12 cellular contexts compared by ENCODE assay signal in genomic region chr15:85587707-85588441, GRCh38.
DNase-seq lines count a peak whose midpoint lies in the region; TF ChIP-seq lines count a peak whose summit lies in the region.
"Had no signal": no experiment of that assay in that cellular context is flagged by ENCODE, and none has a peak within 500 bp of the region (broad histone marks: within the 10 kb centered on the region; RNA-seq: fewer than 3 reads in every experiment).

No MANE protein-coding gene starts in this region.

- no peak overlapping the region for H2BK15ac ChIP-seq in H9 (ENCODE audit: low read depth, low read length)

- no peaks in the 10 kb centered on the region for H3K79me1 ChIP-seq in H9 (ENCODE audit: insufficient read depth, low read depth, low read length, poor library complexity, severe bottlenecking)

- H2BK120ac ChIP-seq in H9 (ENCODE audit: low read depth, low read length, poor library complexity, severe bottlenecking): no peak overlapping the region

- H3K9ac ChIP-seq in H9 (ENCODE audit: extremely low read depth, insufficient read length, low read length): no peak overlapping the region

- no peaks in the 10 kb centered on the region; the same call in 1 of the 2 replicates for H3K4me1 ChIP-seq in H9 (ENCODE audit: insufficient read depth, low read length)

- H3K4me3 Mint-ChIP-seq in nephron (no peak overlapping the region), H9 (no peak overlapping the region)
- H3K4me3 Mint-ChIP-seq: GM23338 had no signal

- no peak overlapping the region for H3K4me2 ChIP-seq in H9 (ENCODE audit: insufficient read depth, insufficient read length, low read length)
- H3K4me2 ChIP-seq: GM23338 had no signal

- H3K27ac Mint-ChIP-seq in nephron (peak overlapping the region; percentile 53 to 85 (median 81)), H9 (no peak overlapping the region)

- H3K4me1 Mint-ChIP-seq in nephron: peaks cover 68% of the 10 kb centered on the region
- peaks cover 17 to 22% of the 10 kb centered on the region in 2 experiments for H3K4me1 Mint-ChIP-seq in H9

- H3T11ph ChIP-seq in H9 (ENCODE audit: low read length): no peak overlapping the region

- H3K18ac ChIP-seq in H9 (ENCODE audit: insufficient read length, low read depth, low read length): no peak overlapping the region

- no peak overlapping the region for H3K14ac ChIP-seq in H9 (ENCODE audit: insufficient read depth, low read length)

- H2AK5ac ChIP-seq in H9 (ENCODE audit: insufficient read length, low read length): no peak overlapping the region

- peak; percentile 37 for DNase-seq in AG08395 (ENCODE audit: low spot score)
- DNase-seq in NCI-H226: peak; percentile 76
- DNase-seq in epithelial cell of esophagus (ENCODE audit: low read depth): peak; percentile 95
- DNase-seq in AG08396 (ENCODE audit: low spot score): no peak
- no peak for DNase-seq in superior temporal gyrus (ENCODE audit: extremely low spot score)
- DNase-seq in ecto neural progenitor cell (ENCODE audit: low spot score): no peak
- no peak for DNase-seq in H9
- DNase-seq: CD4-positive, CD25-positive, alpha-beta regulatory T cell; NCI-H510A had no signal

- no peak overlapping the region for H3K4me3 ChIP-seq in epithelial cell of esophagus (ENCODE audit: low read length)
- H3K4me3 ChIP-seq: GM23338 had no signal

- no peak overlapping the region for H2BK20ac ChIP-seq in H9 (ENCODE audit: low read depth, low read length, poor library complexity, severe bottlenecking)

- WGBS in H9 (ENCODE audit: extremely low coverage, insufficient read length, low lambda C conversion rate): no CpG with 5 or more reads among the region's 10 CpGs

- H3K9me3 ChIP-seq in H9 (ENCODE audit: control insufficient read depth, low read depth, low read length): no peaks in the 10 kb centered on the region

- no peak overlapping the region for H4K8ac ChIP-seq in H9 (replicated peaks; ENCODE audit: insufficient read length, low read depth, low read length)

- no peaks in the 10 kb centered on the region for H3K23me2 ChIP-seq in H9 (ENCODE audit: insufficient read length, low read depth, low read length, poor library complexity, severe bottlenecking)

- H3K4ac ChIP-seq in H9 (ENCODE audit: low read depth, low read length): no peak overlapping the region

- H3K23ac ChIP-seq in H9 (ENCODE audit: insufficient read length, low read depth, low read length): no peak overlapping the region

- H4K5ac ChIP-seq in H9 (ENCODE audit: insufficient read length, low read depth, low read length): no peak overlapping the region

- no peak overlapping the region for H3K56ac ChIP-seq in H9 (ENCODE audit: insufficient read length, low read depth, low read length)

- peaks cover 41% of the 10 kb centered on the region for H3K36me3 Mint-ChIP-seq in nephron (ENCODE audit: low read depth)
- H3K36me3 Mint-ChIP-seq in H9 (ENCODE audit: insufficient read depth in 1 of 3, low read depth in 3 of 3): peaks cover 6% of the 10 kb centered on the region in 3 experiments; a peak in 4 of 7 replicates

- H3K27ac ChIP-seq in H9 (ENCODE audit: insufficient read length, low read depth, low read length): no peak overlapping the region
- H3K27ac ChIP-seq: VCaP had no signal

- H3K79me2 ChIP-seq in H9 (ENCODE audit: insufficient read depth, low read length): no peaks in the 10 kb centered on the region

- TF ChIP-seq CTCF in epithelial cell of esophagus (IDR thresholded peaks at IDR 0.05; ENCODE audit: insufficient read depth, low read depth, low read length, missing control alignments) (no peak), nephron (IDR thresholded peaks at IDR 0.05; ENCODE audit: unreplicated experiment in 3 of 3) (no peak), H9 (conservative IDR thresholded peaks at IDR 0.05) (no peak)

- H2BK12ac ChIP-seq in H9 (ENCODE audit: insufficient read length, low read depth, low read length): no peak overlapping the region

- no peaks in the 10 kb centered on the region for H3K27me3 ChIP-seq in H9 (ENCODE audit: insufficient read depth, low read length)

- H3K9me3 Mint-ChIP-seq in nephron: no peaks in the 10 kb centered on the region
- H3K9me3 Mint-ChIP-seq in H9: no peaks in the 10 kb centered on the region
- H3K9me3 Mint-ChIP-seq: CD4-positive, CD25-positive, alpha-beta regulatory T cell; GM23338 had no signal

- no peak overlapping the region for H2AFZ ChIP-seq in H9 (ENCODE audit: low read length)
- H2AFZ ChIP-seq: GM23338 had no signal

- no peaks in the 10 kb centered on the region for H4K20me1 ChIP-seq in H9 (ENCODE audit: control insufficient read depth, insufficient read depth, insufficient read length)

- no peak overlapping the region for H4K91ac ChIP-seq in H9 (ENCODE audit: insufficient read length, low read depth, low read length)

- no peaks in the 10 kb centered on the region for H3K27me3 Mint-ChIP-seq in nephron (ENCODE audit: low read depth)
- no peaks in the 10 kb centered on the region for H3K27me3 Mint-ChIP-seq in H9 (ENCODE audit: low read depth)
- H3K27me3 Mint-ChIP-seq: CD4-positive, CD25-positive, alpha-beta regulatory T cell had no signal

- no peak overlapping the region for H2BK5ac ChIP-seq in H9 (ENCODE audit: insufficient read length, low read length)

Comparison
In these comparisons a context has a peak if more than half of its experiments do, and no peak if none do; other contexts are left out.
1. DNase-seq: peak in AG08395 (single experiment), NCI-H226 (single experiment) and epithelial cell of esophagus (single experiment); none in AG08396 (single experiment), superior temporal gyrus (single experiment), ecto neural progenitor cell (single experiment) and H9 (single experiment).
2. H3K27ac Mint-ChIP-seq: peak in nephron (3 of 3); none in H9 (0 of 3).